Comparison of ENCODE assay signal across 1 cellular context in the genomic region with DNA sequence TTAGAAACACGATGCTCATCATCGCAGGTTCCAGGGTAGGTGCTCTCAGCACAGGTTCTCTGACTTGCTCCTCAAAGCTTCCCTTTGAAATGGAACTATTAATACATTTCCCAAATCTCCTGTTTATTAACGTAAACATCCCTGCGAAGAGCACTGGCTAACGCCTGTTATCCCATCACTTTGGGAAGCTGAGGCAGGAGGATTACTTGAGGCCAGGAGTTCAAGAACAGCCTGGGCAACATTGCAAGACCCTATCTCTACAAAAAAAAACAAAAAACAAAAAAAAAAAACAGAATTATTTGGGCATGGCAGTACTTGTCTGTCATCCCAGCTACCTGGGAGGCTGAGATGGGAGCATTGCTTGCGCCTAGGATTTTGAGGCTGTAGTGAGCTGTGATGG.
TF ChIP-seq lines count a peak whose summit lies in the region.

No MANE protein-coding gene starts in this region.

TF ChIP-seq in GM23338, 12 proteins besides CTCF, POLR2A, EP300 and RAD21 (continued from another document):
- TF ChIP-seq, protein P1, sequence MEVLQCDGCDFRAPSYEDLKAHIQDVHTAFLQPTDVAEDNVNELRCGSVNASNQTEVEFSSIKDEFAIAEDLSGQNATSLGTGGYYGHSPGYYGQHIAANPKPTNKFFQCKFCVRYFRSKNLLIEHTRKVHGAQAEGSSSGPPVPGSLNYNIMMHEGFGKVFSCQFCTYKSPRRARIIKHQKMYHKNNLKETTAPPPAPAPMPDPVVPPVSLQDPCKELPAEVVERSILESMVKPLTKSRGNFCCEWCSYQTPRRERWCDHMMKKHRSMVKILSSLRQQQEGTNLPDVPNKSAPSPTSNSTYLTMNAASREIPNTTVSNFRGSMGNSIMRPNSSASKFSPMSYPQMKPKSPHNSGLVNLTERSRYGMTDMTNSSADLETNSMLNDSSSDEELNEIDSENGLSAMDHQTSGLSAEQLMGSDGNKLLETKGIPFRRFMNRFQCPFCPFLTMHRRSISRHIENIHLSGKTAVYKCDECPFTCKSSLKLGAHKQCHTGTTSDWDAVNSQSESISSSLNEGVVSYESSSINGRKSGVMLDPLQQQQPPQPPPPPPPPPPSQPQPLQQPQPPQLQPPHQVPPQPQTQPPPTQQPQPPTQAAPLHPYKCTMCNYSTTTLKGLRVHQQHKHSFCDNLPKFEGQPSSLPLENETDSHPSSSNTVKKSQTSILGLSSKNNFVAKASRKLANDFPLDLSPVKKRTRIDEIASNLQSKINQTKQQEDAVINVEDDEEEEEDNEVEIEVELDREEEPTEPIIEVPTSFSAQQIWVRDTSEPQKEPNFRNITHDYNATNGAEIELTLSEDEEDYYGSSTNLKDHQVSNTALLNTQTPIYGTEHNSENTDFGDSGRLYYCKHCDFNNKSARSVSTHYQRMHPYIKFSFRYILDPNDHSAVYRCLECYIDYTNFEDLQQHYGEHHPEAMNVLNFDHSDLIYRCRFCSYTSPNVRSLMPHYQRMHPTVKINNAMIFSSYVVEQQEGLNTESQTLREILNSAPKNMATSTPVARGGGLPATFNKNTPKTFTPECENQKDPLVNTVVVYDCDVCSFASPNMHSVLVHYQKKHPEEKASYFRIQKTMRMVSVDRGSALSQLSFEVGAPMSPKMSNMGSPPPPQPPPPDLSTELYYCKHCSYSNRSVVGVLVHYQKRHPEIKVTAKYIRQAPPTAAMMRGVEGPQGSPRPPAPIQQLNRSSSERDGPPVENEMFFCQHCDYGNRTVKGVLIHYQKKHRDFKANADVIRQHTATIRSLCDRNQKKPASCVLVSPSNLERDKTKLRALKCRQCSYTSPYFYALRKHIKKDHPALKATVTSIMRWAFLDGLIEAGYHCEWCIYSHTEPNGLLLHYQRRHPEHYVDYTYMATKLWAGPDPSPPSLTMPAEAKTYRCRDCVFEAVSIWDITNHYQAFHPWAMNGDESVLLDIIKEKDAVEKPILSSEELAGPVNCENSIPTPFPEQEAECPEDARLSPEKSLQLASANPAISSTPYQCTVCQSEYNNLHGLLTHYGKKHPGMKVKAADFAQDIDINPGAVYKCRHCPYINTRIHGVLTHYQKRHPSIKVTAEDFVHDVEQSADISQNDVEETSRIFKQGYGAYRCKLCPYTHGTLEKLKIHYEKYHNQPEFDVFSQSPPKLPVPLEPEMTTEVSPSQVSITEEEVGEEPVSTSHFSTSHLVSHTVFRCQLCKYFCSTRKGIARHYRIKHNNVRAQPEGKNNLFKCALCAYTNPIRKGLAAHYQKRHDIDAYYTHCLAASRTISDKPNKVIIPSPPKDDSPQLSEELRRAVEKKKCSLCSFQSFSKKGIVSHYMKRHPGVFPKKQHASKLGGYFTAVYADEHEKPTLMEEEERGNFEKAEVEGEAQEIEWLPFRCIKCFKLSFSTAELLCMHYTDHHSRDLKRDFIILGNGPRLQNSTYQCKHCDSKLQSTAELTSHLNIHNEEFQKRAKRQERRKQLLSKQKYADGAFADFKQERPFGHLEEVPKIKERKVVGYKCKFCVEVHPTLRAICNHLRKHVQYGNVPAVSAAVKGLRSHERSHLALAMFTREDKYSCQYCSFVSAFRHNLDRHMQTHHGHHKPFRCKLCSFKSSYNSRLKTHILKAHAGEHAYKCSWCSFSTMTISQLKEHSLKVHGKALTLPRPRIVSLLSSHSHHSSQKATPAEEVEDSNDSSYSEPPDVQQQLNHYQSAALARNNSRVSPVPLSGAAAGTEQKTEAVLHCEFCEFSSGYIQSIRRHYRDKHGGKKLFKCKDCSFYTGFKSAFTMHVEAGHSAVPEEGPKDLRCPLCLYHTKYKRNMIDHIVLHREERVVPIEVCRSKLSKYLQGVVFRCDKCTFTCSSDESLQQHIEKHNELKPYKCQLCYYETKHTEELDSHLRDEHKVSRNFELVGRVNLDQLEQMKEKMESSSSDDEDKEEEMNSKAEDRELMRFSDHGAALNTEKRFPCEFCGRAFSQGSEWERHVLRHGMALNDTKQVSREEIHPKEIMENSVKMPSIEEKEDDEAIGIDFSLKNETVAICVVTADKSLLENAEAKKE (CRISPR knock-in tag; IDR thresholded peaks at IDR 0.05) = no peak
- TF ChIP-seq STAT1 (IDR thresholded peaks at IDR 0.05; ENCODE audit: unreplicated experiment) (no peak), ZNF331 (CRISPR knock-in tag; IDR thresholded peaks at IDR 0.05; ENCODE audit: low read depth) (no peak), CREB1 (CRISPR knock-in tag; IDR thresholded peaks at IDR 0.05; ENCODE audit: low read depth) (no peak), ZNF114 (CRISPR knock-in tag; IDR thresholded peaks at IDR 0.05) (no peak), JUNB (IDR thresholded peaks at IDR 0.05; ENCODE audit: unreplicated experiment) (no peak), EZH2 (IDR thresholded peaks at IDR 0.05; ENCODE audit: low read depth, unreplicated experiment) (no peak), NANOG (IDR thresholded peaks at IDR 0.05; ENCODE audit: borderline replicate concordance) (no peak), EZH2phosphoT487 (IDR thresholded peaks at IDR 0.05; ENCODE audit: unreplicated experiment) (no peak), POLR2AphosphoS5 (IDR thresholded peaks at IDR 0.05; ENCODE audit: low read depth) (no peak)
- TF ChIP-seq, protein P2, sequence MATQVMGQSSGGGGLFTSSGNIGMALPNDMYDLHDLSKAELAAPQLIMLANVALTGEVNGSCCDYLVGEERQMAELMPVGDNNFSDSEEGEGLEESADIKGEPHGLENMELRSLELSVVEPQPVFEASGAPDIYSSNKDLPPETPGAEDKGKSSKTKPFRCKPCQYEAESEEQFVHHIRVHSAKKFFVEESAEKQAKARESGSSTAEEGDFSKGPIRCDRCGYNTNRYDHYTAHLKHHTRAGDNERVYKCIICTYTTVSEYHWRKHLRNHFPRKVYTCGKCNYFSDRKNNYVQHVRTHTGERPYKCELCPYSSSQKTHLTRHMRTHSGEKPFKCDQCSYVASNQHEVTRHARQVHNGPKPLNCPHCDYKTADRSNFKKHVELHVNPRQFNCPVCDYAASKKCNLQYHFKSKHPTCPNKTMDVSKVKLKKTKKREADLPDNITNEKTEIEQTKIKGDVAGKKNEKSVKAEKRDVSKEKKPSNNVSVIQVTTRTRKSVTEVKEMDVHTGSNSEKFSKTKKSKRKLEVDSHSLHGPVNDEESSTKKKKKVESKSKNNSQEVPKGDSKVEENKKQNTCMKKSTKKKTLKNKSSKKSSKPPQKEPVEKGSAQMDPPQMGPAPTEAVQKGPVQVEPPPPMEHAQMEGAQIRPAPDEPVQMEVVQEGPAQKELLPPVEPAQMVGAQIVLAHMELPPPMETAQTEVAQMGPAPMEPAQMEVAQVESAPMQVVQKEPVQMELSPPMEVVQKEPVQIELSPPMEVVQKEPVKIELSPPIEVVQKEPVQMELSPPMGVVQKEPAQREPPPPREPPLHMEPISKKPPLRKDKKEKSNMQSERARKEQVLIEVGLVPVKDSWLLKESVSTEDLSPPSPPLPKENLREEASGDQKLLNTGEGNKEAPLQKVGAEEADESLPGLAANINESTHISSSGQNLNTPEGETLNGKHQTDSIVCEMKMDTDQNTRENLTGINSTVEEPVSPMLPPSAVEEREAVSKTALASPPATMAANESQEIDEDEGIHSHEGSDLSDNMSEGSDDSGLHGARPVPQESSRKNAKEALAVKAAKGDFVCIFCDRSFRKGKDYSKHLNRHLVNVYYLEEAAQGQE (IDR thresholded peaks at IDR 0.05; ENCODE audit: unreplicated experiment) = no peak
